In genomic region chr12:109606261-109607028, GRCh38 we compare ENCODE assay signal across 2 cellular contexts.
TF ChIP-seq lines count a peak whose summit lies in the region.

No MANE protein-coding gene starts in this region.

TF ChIP-seq in IMR-90, 13 proteins besides CTCF, POLR2A, EP300 and RAD21 (continued from another document):
- TF ChIP-seq USF2 (IDR thresholded peaks at IDR 0.05; ENCODE audit: low read depth, low read length) (no peak), MXI1 (IDR thresholded peaks at IDR 0.05; ENCODE audit: borderline replicate concordance, low read depth, low read length) (no peak), ELK1 (IDR thresholded peaks at IDR 0.05; ENCODE audit: borderline replicate concordance, low read depth, low read length) (no peak), RCOR1 (IDR thresholded peaks at IDR 0.05; ENCODE audit: insufficient replicate concordance, low read length) (no peak), BHLHE40 (IDR thresholded peaks at IDR 0.05; ENCODE audit: low read depth, low read length) (no peak), FOS (IDR thresholded peaks at IDR 0.05; ENCODE audit: low read depth, low read length) (no peak), CEBPB (IDR thresholded peaks at IDR 0.05; ENCODE audit: low read depth, low read length) (no peak), MAZ (IDR thresholded peaks at IDR 0.05; ENCODE audit: borderline replicate concordance, low read depth, low read length) (no peak), CHD1 (IDR thresholded peaks at IDR 0.05; ENCODE audit: low read depth, low read length) (no peak)

TF ChIP-seq in WTC11, 78 proteins besides CTCF, POLR2A, EP300 and RAD21 (continued from another document):
- 0 out of 2 replicates have a peak, but pooled peaks have one; percentile 4 for TF ChIP-seq ZBTB43 (CRISPR knock-in tag; IDR thresholded peaks at IDR 0.05)
- TF ChIP-seq E2F5 (CRISPR knock-in tag; IDR thresholded peaks at IDR 0.05): no peak
- TF ChIP-seq SP1 (CRISPR knock-in tag; conservative IDR thresholded peaks at IDR 0.05): no peak
- TF ChIP-seq SMAD4 (CRISPR knock-in tag; IDR thresholded peaks at IDR 0.05): no peak
- TF ChIP-seq FOXK1 (CRISPR knock-in tag; IDR thresholded peaks at IDR 0.05): no peak
